8 cellular contexts compared by ENCODE assay signal in the genomic region with DNA sequence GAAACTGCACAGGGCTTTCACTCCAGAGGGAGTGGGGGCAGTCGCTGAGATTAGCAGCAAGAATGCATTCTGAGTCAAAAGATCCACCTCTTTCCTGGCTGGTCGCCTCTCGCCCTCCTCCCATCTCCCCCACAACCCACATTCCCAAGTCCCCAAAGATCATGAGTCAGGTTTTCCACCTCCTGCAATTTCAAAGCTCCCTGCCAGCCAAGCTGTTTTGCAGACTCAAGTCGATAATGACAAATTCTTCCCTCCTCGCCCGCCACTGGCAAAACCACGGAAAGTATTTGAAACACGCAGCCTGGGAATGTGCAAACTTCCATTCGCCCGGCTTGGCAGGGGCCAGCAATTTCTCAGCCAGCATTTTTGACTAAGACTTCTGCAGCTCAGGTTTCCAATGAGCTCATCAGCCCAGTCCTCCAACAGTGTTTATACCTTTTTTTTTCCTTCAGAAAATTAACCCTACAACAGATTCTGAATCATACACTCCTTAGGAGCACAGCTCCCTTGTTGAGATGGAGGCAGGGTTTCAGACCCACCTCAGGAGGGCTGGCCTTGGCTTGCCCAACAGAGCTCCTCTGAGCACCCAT.
DNase-seq lines count a peak whose midpoint lies in the region; ATAC-seq and TF ChIP-seq lines count a peak whose summit lies in the region.

No MANE protein-coding gene starts in this region.

- in situ Hi-C loops in G401 (cut with HindIII; ENCODE audit: low sequenced_read_pairs), result no loop called here

- no peaks in the 10 kb centered on the region for H3K27me3 Mint-ChIP-seq in neural crest cell (ENCODE audit: low read depth)

- TF ChIP-seq CTCF in RWPE2 (IDR thresholded peaks at IDR 0.05; ENCODE audit: poor library complexity, severe bottlenecking), result peak; percentile 16
- TF ChIP-seq CTCF in fibroblast of pulmonary artery (IDR thresholded peaks at IDR 0.05; ENCODE audit: low read length, missing control alignments), result no peak
- no peak for TF ChIP-seq CTCF in neural crest cell (conservative IDR thresholded peaks at IDR 0.05)
- no peak for TF ChIP-seq CTCF in GM10248 (IDR thresholded peaks at IDR 0.05; ENCODE audit: control extremely low read depth, extremely low read depth, low read depth, missing control alignments)

- H3K4me1 ChIP-seq in RWPE2 (ENCODE audit: insufficient read depth, poor library complexity, severe bottlenecking), result peaks cover 31% of the 10 kb centered on the region

- H3K36me3 ChIP-seq in RWPE2 (ENCODE audit: low read depth), result no peaks in the 10 kb centered on the region

- H3K4me3 ChIP-seq in RWPE2 (ENCODE audit: severe bottlenecking) (no peak overlapping the region), fibroblast of pulmonary artery (replicated peaks; ENCODE audit: low read depth, low read length) (no peak overlapping the region)

- peaks cover 9% of the 10 kb centered on the region for H3K4me1 Mint-ChIP-seq in neural crest cell

- TF ChIP-seq POLR2A in erythroblast (IDR thresholded peaks at IDR 0.05; ENCODE audit: low read length), result no peak

- POLR2A ChIA-PET in GM10248 (lab: Yijun Ruan, JAX), result no interaction called here

- no peak overlapping the region for H3K4me3 Mint-ChIP-seq in neural crest cell

- peak overlapping the region; percentile 53 for H3K27ac Mint-ChIP-seq in neural crest cell (ENCODE audit: unreplicated experiment)

- ATAC-seq in RWPE2 (ENCODE audit: low read depth), result peak; percentile 87
- ATAC-seq in HG03095 (IDR thresholded peaks at IDR 0.05; ENCODE audit: unreplicated experiment), result no peak

- H3K9me3 Mint-ChIP-seq in neural crest cell, result peaks cover 5% of the 10 kb centered on the region

- DNase-seq in G401 (ENCODE audit: low spot score), result peak; percentile 74
- peak; percentile 99 for DNase-seq in RWPE2 (ENCODE audit: low spot score)
- DNase-seq in fibroblast of pulmonary artery (ENCODE audit: low read depth), result peak; percentile 100
- DNase-seq in neural crest cell (ENCODE audit: low read depth, low spot score), result no peak
- DNase-seq in GM10248 (ENCODE audit: extremely low spot score), result no peak
- no peak for DNase-seq in NOMO-1 treated with DMSO at 0.1 percent for 48 hours (lab: John Stamatoyannopoulos, UW; ENCODE audit: unreplicated experiment)
- no peak for DNase-seq in erythroblast (lab: John Stamatoyannopoulos, UW)

- peak overlapping the region; percentile 78 for H3K27ac ChIP-seq in RWPE2 (ENCODE audit: poor library complexity, severe bottlenecking)

- CTCF ChIA-PET in GM10248 (lab: Yijun Ruan, JAX), result no interaction called here

- no peaks in the 10 kb centered on the region for H3K9me3 ChIP-seq in RWPE2 (ENCODE audit: severe bottlenecking)

- H3K27me3 ChIP-seq in RWPE2 (ENCODE audit: insufficient read depth, poor library complexity, severe bottlenecking), result no peaks in the 10 kb centered on the region

- no peaks in the 10 kb centered on the region for H3K36me3 Mint-ChIP-seq in neural crest cell (ENCODE audit: low read depth)

Comparison
In these comparisons a context has a peak if more than half of its experiments do, and no peak if none do; other contexts are left out.
1. DNase-seq: peak in G401 (single experiment), RWPE2 (single experiment) and fibroblast of pulmonary artery (single experiment); none in neural crest cell (single experiment), GM10248 (single experiment), NOMO-1 treated with DMSO at 0.1 percent for 48 hours (single experiment) and erythroblast (0 of 2).